ENCODE assay signal across 23 cellular contexts in genomic region chr1:29642519-29642918, GRCh38.
"Had no signal": no experiment of that assay in that cellular context is flagged by ENCODE, and none has a peak within 500 bp of the region (broad histone marks: within the 10 kb centered on the region; RNA-seq: fewer than 3 reads in every experiment).

No MANE protein-coding gene starts in this region.

- H3K4me3 ChIP-seq: dorsolateral prefrontal cortex, gastrocnemius medialis, heart right ventricle, mucosa of descending colon, neural progenitor cell, pancreas, psoas muscle, spleen, tibial artery, upper lobe of left lung had no signal

- H3K4me3 Mint-ChIP-seq: naive thymus-derived CD8-positive, alpha-beta T cell; neural progenitor cell; stimulated activated memory B cell treated with anti-CD40 and anti-IgM and Interleukin-4, amounts not matched to agents 10 μg/mL and 1 μg/mL and 100 μg/mL, for 72 hours; stimulated activated naive CD8-positive, alpha-beta T cell treated with anti-CD3 and anti-CD28 coated beads, Interleukin-15, Interleukin-2, amounts not matched to agents 100 ng/mL and 50 ng/mL, for 24 hours had no signal

- H3K9me3 Mint-ChIP-seq: naive thymus-derived CD8-positive, alpha-beta T cell; neural progenitor cell; stimulated activated memory B cell treated with anti-CD40 and anti-IgM and Interleukin-4, amounts not matched to agents 10 μg/mL and 1 μg/mL and 100 μg/mL, for 72 hours; stimulated activated naive CD8-positive, alpha-beta T cell treated with anti-CD3 and anti-CD28 coated beads, Interleukin-15, Interleukin-2, amounts not matched to agents 100 ng/mL and 50 ng/mL, for 24 hours had no signal

- H3K36me3 Mint-ChIP-seq: naive thymus-derived CD8-positive, alpha-beta T cell; neural progenitor cell; stimulated activated memory B cell treated with anti-CD40 and anti-IgM and Interleukin-4, amounts not matched to agents 10 μg/mL and 1 μg/mL and 100 μg/mL, for 72 hours had no signal

- H3K27ac Mint-ChIP-seq: neural progenitor cell; stimulated activated memory B cell treated with anti-CD40 and anti-IgM and Interleukin-4, amounts not matched to agents 10 μg/mL and 1 μg/mL and 100 μg/mL, for 72 hours; stimulated activated naive CD8-positive, alpha-beta T cell treated with anti-CD3 and anti-CD28 coated beads, Interleukin-15, Interleukin-2, amounts not matched to agents 100 ng/mL and 50 ng/mL, for 24 hours had no signal

- H3K4me1 Mint-ChIP-seq: stimulated activated memory B cell treated with anti-CD40 and anti-IgM and Interleukin-4, amounts not matched to agents 10 μg/mL and 1 μg/mL and 100 μg/mL, for 72 hours had no signal

- H3K27me3 Mint-ChIP-seq: stimulated activated memory B cell treated with anti-CD40 and anti-IgM and Interleukin-4, amounts not matched to agents 10 μg/mL and 1 μg/mL and 100 μg/mL, for 72 hours had no signal

- H3K27ac ChIP-seq: dorsolateral prefrontal cortex, gastrocnemius medialis, heart right ventricle, neural progenitor cell, pancreas, psoas muscle, spleen, tibial artery, upper lobe of left lung had no signal

- DNase-seq: cortex of kidney; dorsolateral prefrontal cortex; effector CD8-positive, alpha-beta T cell; gastrocnemius medialis; heart right ventricle; hypothalamus; kidney glomerular epithelial cell; mammary epithelial cell; mucosa of descending colon; naive thymus-derived CD8-positive, alpha-beta T cell; nucleus accumbens; pancreas; psoas muscle; retina; spleen; stimulated activated CD4-positive, alpha-beta T cell treated with anti-CD3 and anti-CD28 coated beads, Interleukin-15, amount 100 ng/mL, for 24 hours; stimulated activated CD4-positive, alpha-beta T cell treated with anti-CD3 and anti-CD28 coated beads, Interleukin-1b, Interleukin-23, amount 100 ng/mL, for 48 hours; stimulated activated CD4-positive, alpha-beta T cell treated with anti-CD3 and anti-CD28 coated beads, Interleukin-4, amount 100 ng/mL, for 24 hours; upper lobe of left lung had no signal
